In the genomic region with DNA sequence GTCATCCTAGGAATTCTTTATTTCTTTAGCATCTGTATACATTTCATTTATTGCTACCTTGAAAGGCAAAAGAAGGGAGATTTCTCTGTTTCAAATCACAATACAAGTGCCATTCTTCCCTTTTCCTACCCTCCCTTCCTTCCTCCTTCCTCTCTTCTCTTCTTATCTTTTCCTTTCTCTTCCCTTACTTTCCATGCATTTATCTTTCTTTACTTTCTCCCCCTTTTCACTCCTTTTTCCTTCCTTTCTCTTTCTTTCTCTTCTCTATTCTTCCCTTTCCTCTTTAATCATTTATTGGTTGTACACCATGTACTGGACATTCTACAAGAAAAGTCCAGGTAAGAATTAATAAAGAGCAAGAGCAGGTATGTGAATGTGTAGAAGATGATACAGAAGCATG, we compare ENCODE assay signal across 27 cellular contexts.
DNase-seq lines count a peak whose midpoint lies in the region; TF ChIP-seq lines count a peak whose summit lies in the region.
"Had no signal": no experiment of that assay in that cellular context is flagged by ENCODE, and none has a peak within 500 bp of the region (broad histone marks: within the 10 kb centered on the region; RNA-seq: fewer than 3 reads in every experiment).

No MANE protein-coding gene starts in this region.

- H3K36me3 ChIP-seq in HEK293 (ENCODE audit: control insufficient read depth in 2 of 2, insufficient read depth in 1 of 2, low read length in 2 of 2), result no peaks in the 10 kb centered on the region
- H3K36me3 ChIP-seq: BE2C; BLaER1; BLaER1 treated with 17β-estradiol and CSF1 and Interleukin-3, amounts not matched to agents 10 nM and 100 nM had no signal

- CTCF ChIA-PET in HEK293 (lab: Yijun Ruan, JAX), result no interaction called here

- no peaks in the 10 kb centered on the region for H3K4me1 ChIP-seq in HEK293 (ENCODE audit: control insufficient read depth, insufficient read depth, low read length)
- H3K4me1 ChIP-seq: A549, BE2C, BLaER1, Caco-2 had no signal

- no peak overlapping the region for H3K4me3 ChIP-seq in HEK293 (ENCODE audit: low read depth, low read length)
- H3K4me3 ChIP-seq: A549; BLaER1; BLaER1 treated with 17β-estradiol and CSF1 and Interleukin-3, amounts not matched to agents 10 nM and 100 nM had no signal

- no peak for TF ChIP-seq CTCF in HEK293 (tag by site-specific recombination; IDR thresholded peaks at IDR 0.05)

- no peak for DNase-seq in DMS 273 (lab: John Stamatoyannopoulos, UW; ENCODE audit: unreplicated experiment)
- DNase-seq: 8988T; ACHN; AML-193; BE2C; C1 segment of cervical spinal cord; Caco-2; Calu3; CD4-positive, alpha-beta memory T cell; CD4-positive, alpha-beta T cell; CD4-positive, CD25-positive, alpha-beta regulatory T cell; CD8-positive, alpha-beta memory T cell; CD8-positive, alpha-beta T cell; COR-L47; DMS 273 treated with DMSO at 0.1 percent for 48 hours; DMS153; DMS53; DMS79; DMS79 treated with DMSO at 0.1 percent for 48 hours; DND-41; EL had no signal

- no peaks in the 10 kb centered on the region for H3K9me3 ChIP-seq in HEK293 (ENCODE audit: control insufficient read depth, insufficient read depth, low read depth, low read length)
- H3K9me3 ChIP-seq: A549; BE2C; BLaER1; BLaER1 treated with 17β-estradiol and CSF1 and Interleukin-3, amounts not matched to agents 10 nM and 100 nM; Caco-2 had no signal

- POLR2A ChIA-PET in HEK293 (lab: Yijun Ruan, JAX), result no interaction called here

- H3K27ac ChIP-seq in HEK293 (ENCODE audit: extremely low read depth, low read depth, low read length), result no peak overlapping the region
- H3K27ac ChIP-seq: 22Rv1; A549; BLaER1; BLaER1 treated with 17β-estradiol and CSF1 and Interleukin-3, amounts not matched to agents 10 nM and 100 nM; C4-2B had no signal

TF ChIP-seq in HEK293, 187 proteins besides CTCF, POLR2A, EP300 and RAD21:
- TF ChIP-seq PRDM1 (tag by site-specific recombination; IDR thresholded peaks at IDR 0.05) (peak; percentile 98), PRDM2 (tag by site-specific recombination; IDR thresholded peaks at IDR 0.05; ENCODE audit: borderline replicate concordance) (no peak), ZNF16 (tag by site-specific recombination; IDR thresholded peaks at IDR 0.05; ENCODE audit: low read depth) (no peak)
